Comparison of ENCODE assay signal across 19 cellular contexts in genomic region chr6:130122243-130122642, GRCh38.
DNase-seq lines count a peak whose midpoint lies in the region; ATAC-seq, FAIRE-seq and TF ChIP-seq lines count a peak whose summit lies in the region.
"Had no signal": no experiment of that assay in that cellular context is flagged by ENCODE, and none has a peak within 500 bp of the region (broad histone marks: within the 10 kb centered on the region; RNA-seq: fewer than 3 reads in every experiment).

No MANE protein-coding gene starts in this region.

- H3K9me3 Mint-ChIP-seq in activated CD4-positive, alpha-beta T cell treated with anti-CD3 and anti-CD28 coated beads for 36 hours (ENCODE audit: low read depth): no peaks in the 10 kb centered on the region
- H3K9me3 Mint-ChIP-seq: H9 had no signal

- no peak overlapping the region for H3K27ac Mint-ChIP-seq in activated CD4-positive, alpha-beta T cell treated with anti-CD3 and anti-CD28 coated beads for 36 hours

- 85 to 90% methylated on average over 2 of the region's 2 CpGs for WGBS in aorta, 2 donors

- ATAC-seq in activated CD4-positive, alpha-beta T cell treated with anti-CD3 and anti-CD28 coated beads for 36 hours: peak; percentile 55
- no peak for ATAC-seq in aorta (ENCODE audit: low FRiP score)

- POLR2A ChIA-PET in activated CD4-positive, alpha-beta T cell treated with anti-CD3 and anti-CD28 coated beads for 36 hours (lab: Charles Lee): interaction anchor here (0.6 kb wide), 1 partner anchor 57 kb away, joined by 3 read pairs; no protein-coding TSS in a partner anchor

- CTCF ChIA-PET in activated CD4-positive, alpha-beta T cell treated with anti-CD3 and anti-CD28 coated beads for 36 hours (lab: Charles Lee): no interaction called here

- peaks cover 19% of the 10 kb centered on the region for H3K4me1 Mint-ChIP-seq in activated CD4-positive, alpha-beta T cell treated with anti-CD3 and anti-CD28 coated beads for 36 hours

- H3K36me3 ChIP-seq in aorta (ENCODE audit: control insufficient read depth in 1 of 2, insufficient read depth in 2 of 2, low read length in 1 of 2): no peaks in the 10 kb centered on the region

- intact Hi-C loops in activated CD4-positive, alpha-beta T cell treated with anti-CD3 and anti-CD28 coated beads for 36 hours (cut with DNase I, micrococcal nuclease): no loop called here
- intact Hi-C loops in aorta (cut with DNase I): no loop called here

- no peak overlapping the region for H3K27ac ChIP-seq in aorta (ENCODE audit: low read depth in 1 of 2, low read length in 2 of 2)
- H3K27ac ChIP-seq: BLaER1 had no signal

- no peak for DNase-seq in activated CD4-positive, alpha-beta T cell treated with anti-CD3 and anti-CD28 coated beads for 36 hours
- no peak for DNase-seq in activated CD4-positive, alpha-beta T cell treated with anti-CD3 and anti-CD28 coated beads for 4 hours
- DNase-seq in GM12892 (ENCODE audit: insufficient read length): no peak
- peak; percentile 9 for DNase-seq in myocyte (ENCODE audit: low read depth)
- DNase-seq in DMS79 treated with DMSO at 0.1 percent for 48 hours (lab: John Stamatoyannopoulos, UW): no peak
- DNase-seq in aorta: no peak
- no peak for DNase-seq in NCI-H1436 treated with DMSO at 0.1 percent for 48 hours (lab: John Stamatoyannopoulos, UW)
- DNase-seq: 8988T, AML-193, COR-L47, DMS153, DND-41, GDM1, GOT3, H9, KBM-7 had no signal

- TF ChIP-seq POLR2A in GM12892 (IDR thresholded peaks at IDR 0.05; ENCODE audit: low read depth, low read length): no peak

- FAIRE-seq in GM12892 (lab: Jason Lieb, UNC): peak; percentile 73
- FAIRE-seq: D721Med, GM19239 had no signal

- no peak overlapping the region for H3K4me3 ChIP-seq in aorta (ENCODE audit: low read length in 2 of 2)
- H3K4me3 ChIP-seq: BLaER1 had no signal

- peaks cover 11% of the 10 kb centered on the region for H3K36me3 Mint-ChIP-seq in activated CD4-positive, alpha-beta T cell treated with anti-CD3 and anti-CD28 coated beads for 36 hours (ENCODE audit: low read depth)

- H3K27me3 ChIP-seq in aorta (ENCODE audit: control insufficient read depth in 1 of 2, insufficient read depth in 2 of 2, low read length in 1 of 2): no peaks in the 10 kb centered on the region
- H3K27me3 ChIP-seq: BLaER1 had no signal

- H3K9me3 ChIP-seq in aorta (ENCODE audit: control insufficient read depth, low read length): no peaks in the 10 kb centered on the region
- H3K9me3 ChIP-seq: BLaER1 had no signal

- no peaks in the 10 kb centered on the region for H3K4me1 ChIP-seq in aorta (ENCODE audit: control insufficient read depth in 1 of 2, insufficient read depth in 2 of 2, low read length in 2 of 2)

- no peak overlapping the region for H3K4me3 Mint-ChIP-seq in activated CD4-positive, alpha-beta T cell treated with anti-CD3 and anti-CD28 coated beads for 36 hours
- H3K4me3 Mint-ChIP-seq: H9 had no signal

- H3K27me3 Mint-ChIP-seq in activated CD4-positive, alpha-beta T cell treated with anti-CD3 and anti-CD28 coated beads for 36 hours: no peaks in the 10 kb centered on the region
